ENCODE assay signal across 30 cellular contexts in genomic region chr20:16694176-16694575, GRCh38. TPM values are rescaled to one million over a fixed set of nuclear protein-coding genes. Genes with fewer than 3 reads are reported as not detected.
"Had no signal": no experiment of that assay in that cellular context is flagged by ENCODE, and none has a peak within 500 bp of the region (broad histone marks: within the 10 kb centered on the region; RNA-seq: fewer than 3 reads in every experiment).

No MANE protein-coding gene starts in this region.

- H3K4me1 ChIP-seq: left lung, lower lobe of right lung, pancreas, prostate gland, spleen, transverse colon, upper lobe of left lung had no signal

- H3K9me3 ChIP-seq: left lung, lower lobe of right lung, pancreas, prostate gland, spleen, transverse colon, upper lobe of left lung had no signal

- DNase-seq: hypothalamus; immature natural killer cell; kidney; left colon; left lung; lower lobe of right lung; mammary epithelial cell; mesenchymal stem cell; naive thymus-derived CD4-positive, alpha-beta T cell; nucleus accumbens; pancreas; posterior cingulate gyrus; retina; right cardiac atrium; small intestine; spleen; stimulated activated CD4-positive, alpha-beta T cell treated with anti-CD3 and anti-CD28 coated beads, Interleukin-4, amount 100 ng/mL, for 24 hours; stimulated activated naive CD4-positive, alpha-beta T cell; substantia nigra; transverse colon; upper lobe of left lung had no signal

- H3K36me3 ChIP-seq: left lung, lower lobe of right lung, pancreas, prostate gland, spleen, transverse colon, upper lobe of left lung had no signal

- H3K27me3 ChIP-seq: left lung, pancreas, spleen, transverse colon, upper lobe of left lung had no signal

- H3K4me3 Mint-ChIP-seq: immature natural killer cell; naive thymus-derived CD4-positive, alpha-beta T cell; natural killer cell treated with Interleukin-12 subunit alpha and Interleukin-12 subunit beta and Interleukin-15 and Interleukin-18, amount 100 ng/mL, for 72 hours; stimulated activated effector memory CD8-positive, alpha-beta T cell treated with anti-CD3 and anti-CD28 coated beads, Interleukin-12 subunit alpha, Interleukin-12 subunit beta, amount 100 ng/mL, for 72 hours; stimulated activated naive CD8-positive, alpha-beta T cell treated with anti-CD3 and anti-CD28 coated beads, Interleukin-15, Interleukin-2, amounts not matched to agents 100 ng/mL and 50 ng/mL, for 24 hours had no signal

- H3K4me3 ChIP-seq: left lung, lower lobe of right lung, pancreas, prostate gland, spleen, transverse colon, upper lobe of left lung had no signal

- H3K9me3 Mint-ChIP-seq: immature natural killer cell; naive thymus-derived CD4-positive, alpha-beta T cell; natural killer cell treated with Interleukin-12 subunit alpha and Interleukin-12 subunit beta and Interleukin-15 and Interleukin-18, amount 100 ng/mL, for 72 hours; stimulated activated effector memory CD8-positive, alpha-beta T cell treated with anti-CD3 and anti-CD28 coated beads, Interleukin-12 subunit alpha, Interleukin-12 subunit beta, amount 100 ng/mL, for 72 hours; stimulated activated naive CD8-positive, alpha-beta T cell treated with anti-CD3 and anti-CD28 coated beads, Interleukin-15, Interleukin-2, amounts not matched to agents 100 ng/mL and 50 ng/mL, for 24 hours had no signal

- H3K4me1 Mint-ChIP-seq: immature natural killer cell; stimulated activated effector memory CD8-positive, alpha-beta T cell treated with anti-CD3 and anti-CD28 coated beads, Interleukin-12 subunit alpha, Interleukin-12 subunit beta, amount 100 ng/mL, for 72 hours had no signal

- H3K27ac ChIP-seq: left lung, lower lobe of right lung, pancreas, prostate gland, spleen, transverse colon, upper lobe of left lung had no signal

- H3K36me3 Mint-ChIP-seq: immature natural killer cell; naive thymus-derived CD4-positive, alpha-beta T cell; natural killer cell treated with Interleukin-12 subunit alpha and Interleukin-12 subunit beta and Interleukin-15 and Interleukin-18, amount 100 ng/mL, for 72 hours; stimulated activated effector memory CD8-positive, alpha-beta T cell treated with anti-CD3 and anti-CD28 coated beads, Interleukin-12 subunit alpha, Interleukin-12 subunit beta, amount 100 ng/mL, for 72 hours had no signal

- H3K27ac Mint-ChIP-seq: immature natural killer cell; naive thymus-derived CD4-positive, alpha-beta T cell; natural killer cell treated with Interleukin-12 subunit alpha and Interleukin-12 subunit beta and Interleukin-15 and Interleukin-18, amount 100 ng/mL, for 72 hours; stimulated activated effector memory CD8-positive, alpha-beta T cell treated with anti-CD3 and anti-CD28 coated beads, Interleukin-12 subunit alpha, Interleukin-12 subunit beta, amount 100 ng/mL, for 72 hours; stimulated activated naive CD8-positive, alpha-beta T cell treated with anti-CD3 and anti-CD28 coated beads, Interleukin-15, Interleukin-2, amounts not matched to agents 100 ng/mL and 50 ng/mL, for 24 hours had no signal

RNA-seq across cellular contexts. Expression of gene OTOR, which starts 54.0 kb away (rescaled TPM):
- total RNA-seq: kidney; left colon; left lung; liver; lower lobe of right lung; mammary epithelial cell; mucosa of gallbladder; naive thymus-derived CD4-positive, alpha-beta T cell; natural killer cell treated with Interleukin-12 subunit alpha and Interleukin-12 subunit beta and Interleukin-15 and Interleukin-18, amount 100 ng/mL, for 72 hours; osteoblast; pancreas; prostate gland; right cardiac atrium; sciatic nerve; spleen; transverse colon; upper lobe of left lung had no signal
- polyA plus RNA-seq: immature natural killer cell; liver; mammary epithelial cell; naive thymus-derived CD4-positive, alpha-beta T cell; neural cell; pancreas; right cardiac atrium; small intestine; spleen had no signal
